In genomic region chr4:6820695-6821094, GRCh38 we compare ENCODE assay signal across 1 cellular context.
TF ChIP-seq lines count a peak whose summit lies in the region.

No MANE protein-coding gene starts in this region.

TF ChIP-seq in HEK293, 187 proteins besides CTCF, POLR2A, EP300 and RAD21 (continued from another document):
- TF ChIP-seq TSHZ1 (tag by site-specific recombination; IDR thresholded peaks at IDR 0.05; ENCODE audit: borderline replicate concordance) (no peak), SETDB1 (IDR thresholded peaks at IDR 0.05; ENCODE audit: insufficient read length, low read length) (peak; percentile 19), YY2 (tag by site-specific recombination; IDR thresholded peaks at IDR 0.05) (no peak)
